In the genomic region with DNA sequence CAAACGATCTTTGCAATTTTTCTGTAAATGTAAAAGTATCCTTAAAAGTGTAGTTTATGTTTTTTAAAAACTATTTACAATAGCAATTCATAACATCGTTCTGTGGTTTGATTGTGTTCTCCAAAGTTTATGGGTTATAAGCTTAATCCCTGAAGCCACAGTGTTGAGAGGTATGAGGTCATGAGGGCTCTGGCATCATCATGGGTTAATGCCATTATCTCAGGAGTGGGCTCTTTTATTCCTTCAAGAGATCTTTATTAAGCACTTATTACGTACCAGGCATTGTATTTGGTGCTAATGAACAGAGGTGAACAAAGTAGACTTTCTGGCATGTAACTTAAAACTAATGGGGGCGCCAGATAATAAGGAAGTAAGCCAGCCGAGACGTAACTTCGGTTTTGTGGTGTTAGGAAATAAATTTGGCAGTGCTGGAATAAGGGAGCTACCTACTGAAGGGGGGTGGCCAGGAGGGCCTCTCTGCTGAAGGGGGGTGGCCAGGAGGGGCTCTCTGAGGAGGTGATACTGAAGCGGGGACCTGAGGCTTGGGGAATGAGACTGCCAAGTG, we compare ENCODE assay signal across 1 cellular context.
TF ChIP-seq lines count a peak whose summit lies in the region.

No MANE protein-coding gene starts in this region.

TF ChIP-seq in endothelial cell of umbilical vein, 7 proteins besides CTCF, POLR2A, EP300 and RAD21 (continued from another document):
- TF ChIP-seq JUN (IDR thresholded peaks at IDR 0.05; ENCODE audit: borderline replicate concordance, insufficient read depth, insufficient read length, low read depth) = no peak
- TF ChIP-seq MYC (IDR thresholded peaks at IDR 0.05; ENCODE audit: low read depth, low read length) = no peak
- no peak for TF ChIP-seq FOS (IDR thresholded peaks at IDR 0.05; ENCODE audit: borderline replicate concordance, insufficient read depth, low read length)
- TF ChIP-seq POLR2AphosphoS5 (IDR thresholded peaks at IDR 0.05; ENCODE audit: insufficient read depth, low read depth, low read length) = no peak
TF ChIP-seq in endothelial cell of umbilical vein: peak in this region for 0.
